ENCODE assay signal across 8 cellular contexts in genomic region chr7:99473315-99473596, GRCh38. TPM values are rescaled to one million over a fixed set of nuclear protein-coding genes. Genes with fewer than 3 reads are reported as not detected.
A peak's percentile ranks its signal among the peaks of the same experiment; 100 is the strongest.
DNase-seq lines count a peak whose midpoint lies in the region; ATAC-seq, FAIRE-seq and TF ChIP-seq lines count a peak whose summit lies in the region.

No MANE protein-coding gene starts in this region.

- no peak for FAIRE-seq in GM12892 (lab: Jason Lieb, UNC)

- H3F3A ChIP-seq in MM.1S (ENCODE audit: insufficient read depth, low read length) = 0 out of 2 replicates have a peak, but pooled peaks cover 4% of the 10 kb centered on the region

- H3K4me1 ChIP-seq in BLaER1 (peaks cover 28% of the 10 kb centered on the region), MM.1S (ENCODE audit: low read length) (peaks cover 3% of the 10 kb centered on the region; the same call in 1 of the 2 replicates), right cardiac atrium (ENCODE audit: control insufficient read depth, insufficient read depth, low read length) (peaks cover 3% of the 10 kb centered on the region)

- peaks cover 32% of the 10 kb centered on the region for H3K36me3 Mint-ChIP-seq in activated T-helper 2 cell treated with anti-CD3 and anti-CD28 coated beads, Interferon-gamma antibody, Interleukin-2, Interleukin-4, amounts not matched to agents 10 μg/mL and 5 μg/mL and 100 μg/mL, durations not matched to agents 14 hours and 24 hours and 36 hours (ENCODE audit: low read depth)

- H3K27ac ChIP-seq in BLaER1 (peak overlapping the region; percentile 86), MM.1S (ENCODE audit: low read length) (peak overlapping the region; percentile 68; the same call in 1 of the 2 replicates), right cardiac atrium (ENCODE audit: low read length) (no peak overlapping the region)

- WGBS in right cardiac atrium = 3% methylated on average over 7 of the region's 7 CpGs

- peak in 1 of 2 donors; percentile 10 for ATAC-seq in right cardiac atrium

- peak overlapping the region; percentile 91 for H3K27ac Mint-ChIP-seq in activated T-helper 2 cell treated with anti-CD3 and anti-CD28 coated beads, Interferon-gamma antibody, Interleukin-2, Interleukin-4, amounts not matched to agents 10 μg/mL and 5 μg/mL and 100 μg/mL, durations not matched to agents 14 hours and 24 hours and 36 hours

- H3K9ac ChIP-seq in BLaER1 (peak overlapping the region; percentile 84), MM.1S (ENCODE audit: low read length) (peak overlapping the region; percentile 77)

- TF ChIP-seq CTCF in MM.1S (IDR thresholded peaks at IDR 0.05; ENCODE audit: low read length) = no peak

- peaks cover 2% of the 10 kb centered on the region for H3K27me3 Mint-ChIP-seq in activated T-helper 2 cell treated with anti-CD3 and anti-CD28 coated beads, Interferon-gamma antibody, Interleukin-2, Interleukin-4, amounts not matched to agents 10 μg/mL and 5 μg/mL and 100 μg/mL, durations not matched to agents 14 hours and 24 hours and 36 hours (ENCODE audit: low read depth)

- H2AFZ ChIP-seq in MM.1S (ENCODE audit: low read length) = peak overlapping the region; percentile 81

- H3K4me2 ChIP-seq in BLaER1 (peak overlapping the region; percentile 91), MM.1S (ENCODE audit: low read depth, low read length) (peak overlapping the region; percentile 71)

- no peak for TF ChIP-seq POLR2A in GM12892 (IDR thresholded peaks at IDR 0.05; ENCODE audit: low read depth, low read length)

- peak overlapping the region; percentile 96 for H3K4me3 Mint-ChIP-seq in activated T-helper 2 cell treated with anti-CD3 and anti-CD28 coated beads, Interferon-gamma antibody, Interleukin-2, Interleukin-4, amounts not matched to agents 10 μg/mL and 5 μg/mL and 100 μg/mL, durations not matched to agents 14 hours and 24 hours and 36 hours (ENCODE audit: low read depth)

- H3K27me3 ChIP-seq in BLaER1 (no peaks in the 10 kb centered on the region), MM.1S (replicated peaks; ENCODE audit: insufficient read depth, low read length) (peaks cover 11% of the 10 kb centered on the region), right cardiac atrium (ENCODE audit: control insufficient read depth, insufficient read depth) (no peaks in the 10 kb centered on the region)

- H3K36me3 ChIP-seq in BLaER1 (peaks cover 31% of the 10 kb centered on the region), MM.1S (replicated peaks; ENCODE audit: insufficient read depth, low read length) (no peaks in the 10 kb centered on the region)

- peaks cover 24% of the 10 kb centered on the region for H3K4me1 Mint-ChIP-seq in activated T-helper 2 cell treated with anti-CD3 and anti-CD28 coated beads, Interferon-gamma antibody, Interleukin-2, Interleukin-4, amounts not matched to agents 10 μg/mL and 5 μg/mL and 100 μg/mL, durations not matched to agents 14 hours and 24 hours and 36 hours (ENCODE audit: low read depth)

- H3K79me2 ChIP-seq in MM.1S (ENCODE audit: low read length) = peaks cover 48% of the 10 kb centered on the region

- H4K20me1 ChIP-seq in BLaER1 (peaks cover 26% of the 10 kb centered on the region), MM.1S (ENCODE audit: insufficient read depth, low read length) (no peaks in the 10 kb centered on the region)

- H3K9me2 ChIP-seq in MM.1S (replicated peaks; ENCODE audit: insufficient read depth, low read length) = no peaks in the 10 kb centered on the region

- no peaks in the 10 kb centered on the region for H3K9me3 Mint-ChIP-seq in activated T-helper 2 cell treated with anti-CD3 and anti-CD28 coated beads, Interferon-gamma antibody, Interleukin-2, Interleukin-4, amounts not matched to agents 10 μg/mL and 5 μg/mL and 100 μg/mL, durations not matched to agents 14 hours and 24 hours and 36 hours

- DNase-seq in GM12892 (ENCODE audit: insufficient read length) (peak; percentile 53), MM.1S (peak; percentile 37), right cardiac atrium (no peak), putamen (ENCODE audit: low spot score) (peak; percentile 63), NK-92 (lab: John Stamatoyannopoulos, UW; ENCODE audit: unreplicated experiment) (no peak)
- no peak for DNase-seq in activated T-helper 2 cell treated with anti-CD3 and anti-CD28 coated beads, Interferon-gamma antibody, Interleukin-2, Interleukin-4, amounts not matched to agents 10 μg/mL and 5 μg/mL and 100 μg/mL, durations not matched to agents 14 hours and 24 hours and 36 hours (ENCODE audit: low spot score)
- DNase-seq in stimulated activated naive CD4-positive, alpha-beta T cell (lab: John Stamatoyannopoulos, UW) = no peak

- H3K9me3 ChIP-seq in BLaER1 (no peaks in the 10 kb centered on the region), MM.1S (replicated peaks; ENCODE audit: insufficient read depth, low read length) (no peaks in the 10 kb centered on the region), right cardiac atrium (ENCODE audit: control insufficient read depth, low read length) (no peaks in the 10 kb centered on the region)

- intact Hi-C loops in activated T-helper 2 cell treated with anti-CD3 and anti-CD28 coated beads, Interferon-gamma antibody, Interleukin-2, Interleukin-4, amounts not matched to agents 10 μg/mL and 5 μg/mL and 100 μg/mL, durations not matched to agents 14 hours and 24 hours and 36 hours (cut with micrococcal nuclease) = loop anchor here (1.0 to 5.0 kb wide), 3 partner anchors 64 to 1769 kb away; partner anchors contain the start of genes BUD31, FAM200A and PDAP1
- intact Hi-C loops in right cardiac atrium (cut with DNase I) = no loop called here

- H3K4me3 ChIP-seq in BLaER1 (peak overlapping the region; percentile 85), MM.1S (ENCODE audit: low read length) (peak overlapping the region; percentile 91), right cardiac atrium (ENCODE audit: low read length) (peak overlapping the region; percentile 79)

RNA-seq across cellular contexts. Expression of gene ZNF789, which starts 0.6 kb away (rescaled TPM):
- 26.6 TPM for polyA plus RNA-seq in GM12892 (2012; ENCODE audit: missing spikeins)
- total RNA-seq in activated T-helper 2 cell treated with anti-CD3 and anti-CD28 coated beads, Interferon-gamma antibody, Interleukin-2, Interleukin-4, amounts not matched to agents 10 μg/mL and 5 μg/mL and 100 μg/mL, durations not matched to agents 14 hours and 24 hours and 36 hours = 23.2 and 24.3 TPM in 2 replicates
- total RNA-seq in right cardiac atrium = 1 to 10 TPM; 3.5 to 6.4 (median 3.8) TPM
- polyA plus RNA-seq in right cardiac atrium = 2.9 TPM

RNA-seq across cellular contexts. Expression of gene ATP5MF, which starts 7.3 kb away (rescaled TPM):
- polyA plus RNA-seq in GM12892 (2012; ENCODE audit: missing spikeins) = 2,138 TPM
- total RNA-seq in activated T-helper 2 cell treated with anti-CD3 and anti-CD28 coated beads, Interferon-gamma antibody, Interleukin-2, Interleukin-4, amounts not matched to agents 10 μg/mL and 5 μg/mL and 100 μg/mL, durations not matched to agents 14 hours and 24 hours and 36 hours = 405 and 429 TPM in 2 replicates
- 100 to 1,000 TPM; 525 to 746 (median 627) TPM for total RNA-seq in right cardiac atrium
- polyA plus RNA-seq in right cardiac atrium = 3,968 TPM

RNA-seq across cellular contexts. Expression of gene ZNF394, which starts 26.8 kb away (rescaled TPM):
- 21.0 TPM for polyA plus RNA-seq in GM12892 (2012; ENCODE audit: missing spikeins)
- total RNA-seq in activated T-helper 2 cell treated with anti-CD3 and anti-CD28 coated beads, Interferon-gamma antibody, Interleukin-2, Interleukin-4, amounts not matched to agents 10 μg/mL and 5 μg/mL and 100 μg/mL, durations not matched to agents 14 hours and 24 hours and 36 hours = 36.4 and 40.7 TPM in 2 replicates
- 10 to 100 TPM; 17.1 to 20.5 (median 19.7) TPM for total RNA-seq in right cardiac atrium
- polyA plus RNA-seq in right cardiac atrium = 16.7 TPM

RNA-seq across cellular contexts. Expression of gene ZKSCAN5, which starts 31.2 kb away (rescaled TPM):
- polyA plus RNA-seq in GM12892 (2012; ENCODE audit: missing spikeins) = 3.9 TPM
- 8.2 and 8.4 TPM in 2 replicates for total RNA-seq in activated T-helper 2 cell treated with anti-CD3 and anti-CD28 coated beads, Interferon-gamma antibody, Interleukin-2, Interleukin-4, amounts not matched to agents 10 μg/mL and 5 μg/mL and 100 μg/mL, durations not matched to agents 14 hours and 24 hours and 36 hours
- total RNA-seq in right cardiac atrium = 1 to 10 TPM; 6.1 to 7.1 (median 6.3) TPM
- polyA plus RNA-seq in right cardiac atrium = 3.0 TPM

RNA-seq across cellular contexts. Expression of gene CPSF4, which starts 34.5 kb away (rescaled TPM):
- polyA plus RNA-seq in GM12892 (2012; ENCODE audit: missing spikeins) = 34.0 TPM
- total RNA-seq in activated T-helper 2 cell treated with anti-CD3 and anti-CD28 coated beads, Interferon-gamma antibody, Interleukin-2, Interleukin-4, amounts not matched to agents 10 μg/mL and 5 μg/mL and 100 μg/mL, durations not matched to agents 14 hours and 24 hours and 36 hours = 88.4 and 89.9 TPM in 2 replicates
- 10 to 100 TPM; 17.3 to 21.9 (median 18.8) TPM for total RNA-seq in right cardiac atrium
- polyA plus RNA-seq in right cardiac atrium = 16.2 TPM

Comparison
In these comparisons a context has a peak if more than half of its experiments do, and no peak if none do; other contexts are left out.
1. DNase-seq: peak in GM12892 (single experiment), MM.1S (single experiment) and putamen (single experiment); none in activated T-helper 2 cell treated with anti-CD3 and anti-CD28 coated beads, Interferon-gamma antibody, Interleukin-2, Interleukin-4, amounts not matched to agents 10 μg/mL and 5 μg/mL and 100 μg/mL, durations not matched to agents 14 hours and 24 hours and 36 hours (single experiment), right cardiac atrium (0 of 3), NK-92 (single experiment) and stimulated activated naive CD4-positive, alpha-beta T cell (0 of 6).
2. Peak in every context shown above with its lines, with median percentiles within 50 percentile points of each other: H3K4me3 ChIP-seq.